12 cellular contexts compared by ENCODE assay signal in genomic region chr7:20276705-20277472, GRCh38. TPM values are rescaled to one million over a fixed set of nuclear protein-coding genes. Genes with fewer than 3 reads are reported as not detected.
"Had no signal": no experiment of that assay in that cellular context is flagged by ENCODE, and none has a peak within 500 bp of the region (broad histone marks: within the 10 kb centered on the region; RNA-seq: fewer than 3 reads in every experiment).

No MANE protein-coding gene starts in this region.

- H3K9me3 Mint-ChIP-seq: activated CD4-positive, alpha-beta memory T cell treated with anti-CD3 and anti-CD28 coated beads, Interleukin-2, amount 10 ng/mL, durations not matched to agents 7 days and 5 days had no signal

- ATAC-seq: left colon, pancreas, sciatic nerve, upper lobe of right lung had no signal

- H3K4me1 Mint-ChIP-seq: activated CD4-positive, alpha-beta memory T cell treated with anti-CD3 and anti-CD28 coated beads, Interleukin-2, amount 10 ng/mL, durations not matched to agents 7 days and 5 days; naive B cell had no signal

- H3K4me3 Mint-ChIP-seq: activated CD4-positive, alpha-beta memory T cell treated with anti-CD3 and anti-CD28 coated beads, Interleukin-2, amount 10 ng/mL, durations not matched to agents 7 days and 5 days; activated naive CD8-positive, alpha-beta T cell; naive B cell had no signal

- H3K36me3 Mint-ChIP-seq: activated naive CD8-positive, alpha-beta T cell; naive B cell had no signal

- H3K27ac Mint-ChIP-seq: activated CD4-positive, alpha-beta memory T cell treated with anti-CD3 and anti-CD28 coated beads, Interleukin-2, amount 10 ng/mL, durations not matched to agents 7 days and 5 days; activated naive CD8-positive, alpha-beta T cell; naive B cell had no signal

- H3K27me3 Mint-ChIP-seq: activated CD4-positive, alpha-beta memory T cell treated with anti-CD3 and anti-CD28 coated beads, Interleukin-2, amount 10 ng/mL, durations not matched to agents 7 days and 5 days; activated naive CD8-positive, alpha-beta T cell; naive B cell had no signal

- DNase-seq: activated CD4-positive, alpha-beta memory T cell treated with anti-CD3 and anti-CD28 coated beads, Interleukin-2, amount 10 ng/mL, durations not matched to agents 7 days and 5 days; anterior cingulate cortex; cortex of kidney; effector CD4-positive, alpha-beta T cell; left colon; naive B cell; pancreas; spleen; T-helper 9 cell; upper lobe of right lung had no signal

RNA-seq across cellular contexts. Expression of gene ITGB8, which starts 53.8 kb away (rescaled TPM):
- total RNA-seq: activated CD4-positive, alpha-beta memory T cell treated with anti-CD3 and anti-CD28 coated beads, Interleukin-2, amount 10 ng/mL, durations not matched to agents 7 days and 5 days had no signal
